12 cellular contexts compared by ENCODE assay signal in genomic region chr3:149603126-149604074, GRCh38. TPM values are rescaled to one million over a fixed set of nuclear protein-coding genes. Genes with fewer than 3 reads are reported as not detected.
A peak's percentile ranks its signal among the peaks of the same experiment; 100 is the strongest.
DNase-seq lines count a peak whose midpoint lies in the region; ATAC-seq and TF ChIP-seq lines count a peak whose summit lies in the region.
"Had no signal": no experiment of that assay in that cellular context is flagged by ENCODE, and none has a peak within 500 bp of the region (broad histone marks: within the 10 kb centered on the region; RNA-seq: fewer than 3 reads in every experiment).

No MANE protein-coding gene starts in this region.

- no peaks in the 10 kb centered on the region for H3K9me3 ChIP-seq in SJSA1 (replicated peaks)
- no peaks in the 10 kb centered on the region for H3K9me3 ChIP-seq in sigmoid colon
- H3K9me3 ChIP-seq: colonic mucosa had no signal

- H3K27ac ChIP-seq in SJSA1, result peak overlapping the region; percentile 69
- peak overlapping the region; percentile 9 to 54 (median 28) for H3K27ac ChIP-seq in sigmoid colon
- H3K27ac ChIP-seq: colonic mucosa had no signal

- H3K4me3 ChIP-seq in H7 (ENCODE audit: insufficient read depth, low read depth, low read length), result no peak overlapping the region
- H3K4me3 ChIP-seq in SJSA1, result no peak overlapping the region
- H3K4me3 ChIP-seq in fibroblast of pulmonary artery (replicated peaks; ENCODE audit: low read depth, low read length), result no peak overlapping the region
- no peak overlapping the region for H3K4me3 ChIP-seq in sigmoid colon
- H3K4me3 ChIP-seq: colonic mucosa had no signal

- intact Hi-C loops in sigmoid colon (cut with DNase I), result no loop called here

- H3K36me3 ChIP-seq in H7 (replicated peaks; ENCODE audit: control insufficient read depth, insufficient read depth, low read length) (no peaks in the 10 kb centered on the region), SJSA1 (peaks cover 15% of the 10 kb centered on the region), sigmoid colon (no peaks in the 10 kb centered on the region)
- H3K36me3 ChIP-seq: colonic mucosa had no signal

- TF ChIP-seq POLR2A in sigmoid colon (IDR thresholded peaks at IDR 0.05), result no peak

- ATAC-seq in HG03432 (IDR thresholded peaks at IDR 0.05; ENCODE audit: unreplicated experiment), result no peak

- TF ChIP-seq CTCF in fibroblast of pulmonary artery (IDR thresholded peaks at IDR 0.05; ENCODE audit: low read length, missing control alignments) (no peak), sigmoid colon (IDR thresholded peaks at IDR 0.05) (no peak)

- DNase-seq in H7 (peak; percentile 11), SJSA1 (ENCODE audit: low read depth in 1 of 2, low spot score in 2 of 2) (peak in 1 of 2 experiments; percentile 63), fibroblast of pulmonary artery (ENCODE audit: low read depth) (peak; percentile 63), sigmoid colon (no peak), UCSD-AML1 (lab: John Stamatoyannopoulos, UW; ENCODE audit: unreplicated experiment) (no peak), NCI-H2196 (lab: John Stamatoyannopoulos, UW; ENCODE audit: unreplicated experiment) (no peak), NCI-H1694 treated with DMSO at 0.1 percent for 48 hours (lab: John Stamatoyannopoulos, UW) (no peak)
- DNase-seq: activated T-cell treated with anti-CD3 and anti-CD28 coated beads, Interleukin-2, amount 50 U/mL, for 1 hour; colonic mucosa; DND-41; NCI-H1417 had no signal

- H3K4me1 ChIP-seq in SJSA1 (replicated peaks) (peaks cover 54% of the 10 kb centered on the region), sigmoid colon (peaks cover 0 to 79% (median 65%) of the 10 kb centered on the region in 4 donors)
- H3K4me1 ChIP-seq: colonic mucosa had no signal

- TF ChIP-seq EP300 in sigmoid colon (IDR thresholded peaks at IDR 0.05), result no peak

- 83 to 91% methylated on average over 3 of the region's 3 CpGs for WGBS in sigmoid colon, 2 donors

- H3K27me3 ChIP-seq in H7 (ENCODE audit: control insufficient read depth, insufficient read depth, low read length) (no peaks in the 10 kb centered on the region), SJSA1 (replicated peaks) (no peaks in the 10 kb centered on the region), sigmoid colon (no peaks in the 10 kb centered on the region)
- H3K27me3 ChIP-seq: colonic mucosa had no signal

RNA-seq across cellular contexts. Expression of gene WWTR1, which starts 54.4 kb away (rescaled TPM):
- total RNA-seq in H7 (2014; rRNA removed; shearing (Covaris generic)), result 14.1 and 22.0 TPM in 2 replicates
- total RNA-seq in SJSA1 (2014; rRNA removed; shearing (Covaris generic)), result 31.5 and 43.0 TPM in 2 replicates
- total RNA-seq in sigmoid colon, result 100 to 1,000 TPM; 243 to 340 (median 317) TPM
- polyA plus RNA-seq in sigmoid colon, result 10 to 100 TPM in 2 of 3 donors, 1 to 10 TPM in 1; 7.9 to 19.2 (median 15.2) TPM

Comparison
In these comparisons a context has a peak if more than half of its experiments do, and no peak if none do; other contexts are left out.
1. DNase-seq: peak in H7 (single experiment) and fibroblast of pulmonary artery (single experiment); none in sigmoid colon (single experiment), UCSD-AML1 (single experiment), NCI-H2196 (single experiment) and NCI-H1694 treated with DMSO at 0.1 percent for 48 hours (single experiment).